ENCODE assay signal across 8 cellular contexts in the genomic region with DNA sequence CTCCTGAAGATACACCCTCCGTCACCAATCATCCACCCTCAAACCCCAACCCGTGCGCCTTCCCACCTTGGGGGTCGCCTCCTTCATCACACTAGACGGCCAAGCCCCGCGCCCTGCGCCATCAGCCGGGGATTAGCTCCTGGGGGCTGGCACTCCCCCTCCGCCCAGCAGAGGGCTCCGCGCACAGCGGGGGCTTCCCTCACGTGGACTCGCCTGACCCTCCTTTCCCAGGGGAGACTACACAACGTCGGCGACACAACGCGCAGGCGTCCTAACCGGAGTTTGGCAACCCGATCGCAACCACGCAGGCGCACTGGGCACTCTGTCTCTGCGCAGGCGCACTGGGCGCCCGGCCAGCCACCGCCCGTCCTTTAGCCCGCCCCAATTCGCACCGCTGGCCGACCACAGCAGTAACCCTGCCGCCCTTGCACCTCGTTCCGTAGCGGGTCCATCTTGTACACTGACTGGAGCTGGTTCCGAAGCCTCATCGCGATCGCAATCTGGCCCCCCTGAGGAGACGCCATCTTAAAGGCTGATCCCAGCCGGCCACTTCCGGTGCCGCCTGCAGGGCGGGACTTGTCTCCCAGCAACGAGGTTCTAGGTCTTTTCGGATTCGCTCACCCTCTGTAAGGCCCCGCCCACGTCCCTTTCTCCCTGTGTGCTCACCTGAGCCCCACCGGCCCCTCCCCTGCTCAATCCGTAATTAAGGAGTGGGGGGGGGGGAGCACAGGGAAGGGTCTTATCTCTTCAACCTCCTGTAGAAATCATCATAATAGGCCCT. TPM values are rescaled to one million over a fixed set of nuclear protein-coding genes. Genes with fewer than 3 reads are reported as not detected.
A peak's percentile ranks its signal among the peaks of the same experiment; 100 is the strongest.
DNase-seq lines count a peak whose midpoint lies in the region; ATAC-seq, FAIRE-seq and TF ChIP-seq lines count a peak whose summit lies in the region.

TSS of gene PCGF1 (minus strand) at position 551 of the 781 bp plus-strand sequence. CDS start at position 524, 27 bp downstream.

- no peaks in the 10 kb centered on the region for H3K36me3 ChIP-seq in body of pancreas (replicated peaks in 1 of 2; ENCODE audit: insufficient read depth in 1 of 2, low read depth in 2 of 2)
- H3K36me3 ChIP-seq in gastrocnemius medialis: peaks cover 0 to 18% of the 10 kb centered on the region in 2 donors

- DNase-seq in A172 (ENCODE audit: low spot score) (peak; percentile 98), NCI-H2107 treated with DMSO at 0.1 percent for 48 hours (lab: John Stamatoyannopoulos, UW; ENCODE audit: unreplicated experiment) (peak; percentile 96), body of pancreas (peak; percentile 100), iPS DF 4.7 (ENCODE audit: extremely low read depth, low spot score) (peak; percentile 98), gastrocnemius medialis (peak; percentile 98 to 99)

- TF ChIP-seq POLR2A in body of pancreas (IDR thresholded peaks at IDR 0.05) (peak in 2 of 3 donors; percentile 73 to 81), gastrocnemius medialis (IDR thresholded peaks at IDR 0.05) (no peak)

- TF ChIP-seq CTCF in body of pancreas (IDR thresholded peaks at IDR 0.05): peak in 4 of 7 experiments; percentile 25 to 36 (median 32)
- TF ChIP-seq CTCF in gastrocnemius medialis (IDR thresholded peaks at IDR 0.05 in 4 of 5, conservative IDR thresholded peaks at IDR 0.05 in 1 of 5): peak in 4 of 5 experiments; percentile 18 to 29 (median 24)

- H3K9me3 ChIP-seq in body of pancreas (no peaks in the 10 kb centered on the region), gastrocnemius medialis (no peaks in the 10 kb centered on the region)

- in situ Hi-C loops in gastrocnemius medialis (cut with MboI; ENCODE audit: low sequenced_read_pairs in 4 of 4): no loop called here

- intact Hi-C loops in body of pancreas (cut with DNase I) (no loop called here), gastrocnemius medialis (cut with DNase I; ENCODE audit: low total_unique reads) (loop anchor here (1.0 kb wide), 4 partner anchors 22 to 53 kb away; partner anchors contain the start of genes AUP1, HTRA2 and TTC31)

- peak; percentile 58 for FAIRE-seq in TTC549 (lab: Jason Lieb, UNC)

- H3K27me3 ChIP-seq in body of pancreas (peaks cover 0 to 9% of the 10 kb centered on the region in 2 donors), gastrocnemius medialis (peaks cover 26 to 53% (median 38%) of the 10 kb centered on the region in 3 donors)

- WGBS in body of pancreas, 2 donors: 0 to 1% methylated on average over 24 to 56 of the region's 56 CpGs

- H3K27ac ChIP-seq in body of pancreas (peak within 1 kb of the TSS; percentile 96 to 99 (median 98)), gastrocnemius medialis (peak within 1 kb of the TSS; percentile 92 to 100 (median 98))

- H3K4me3 ChIP-seq in body of pancreas: peak within 1 kb of the TSS; percentile 53 to 65
- peak within 1 kb of the TSS; percentile 75 to 99 (median 84) for H3K4me3 ChIP-seq in gastrocnemius medialis

- ATAC-seq in GM18520 (IDR thresholded peaks at IDR 0.05; ENCODE audit: unreplicated experiment) (peak; percentile 78), HG03064 (IDR thresholded peaks at IDR 0.05; ENCODE audit: low read depth, unreplicated experiment) (peak; percentile 80), body of pancreas (peak; percentile 98), gastrocnemius medialis (peak; percentile 98 to 99)

- H3K4me1 ChIP-seq in body of pancreas: peaks cover 49% of the 10 kb centered on the region
- H3K4me1 ChIP-seq in gastrocnemius medialis: peaks cover 25 to 41% of the 10 kb centered on the region in 2 donors

RNA-seq across cellular contexts. Expression of gene PCGF1, which starts in this region (rescaled TPM):
- 33.9 and 67.3 TPM in 2 replicates for total RNA-seq in A172 (2014; rRNA removed; shearing (Covaris generic))
- 10 to 100 TPM; 16.5 to 22.3 TPM for total RNA-seq in body of pancreas
- total RNA-seq in gastrocnemius medialis: 10 to 100 TPM; 14.2 to 23.6 (median 20.0) TPM

Comparison
In these comparisons a context has a peak if more than half of its experiments do, and no peak if none do; other contexts are left out.
1. Peak in every context shown above with its lines: DNase-seq, ATAC-seq, H3K4me3 ChIP-seq and H3K27ac ChIP-seq.
2. POLR2A ChIP-seq: peak in body of pancreas (2 of 3); none in gastrocnemius medialis (0 of 2).